In the genomic region with DNA sequence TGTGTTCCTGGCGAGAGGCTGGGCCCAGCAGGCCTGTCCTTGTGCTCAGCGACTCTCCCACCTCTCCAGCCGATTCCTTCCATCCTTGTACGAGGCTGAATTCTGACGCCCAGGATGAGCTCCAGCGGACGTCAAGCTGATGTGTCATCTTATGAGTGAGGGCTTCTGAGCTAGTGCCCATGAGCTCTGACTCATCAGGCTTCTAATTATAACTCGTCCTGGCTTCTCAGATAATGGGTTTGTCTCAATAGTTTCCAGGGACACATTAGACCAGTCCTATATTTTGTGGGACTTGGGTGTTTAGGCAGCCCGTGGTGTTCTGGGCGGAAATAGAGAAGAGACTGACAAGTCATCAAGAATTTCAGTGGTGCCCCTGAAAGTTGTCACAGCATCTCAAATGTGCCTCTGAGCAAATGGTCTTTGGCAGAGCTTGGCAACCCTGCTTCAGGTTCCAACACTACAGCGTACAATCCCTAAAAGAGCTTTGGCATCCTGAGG, we compare ENCODE assay signal across 10 cellular contexts.
DNase-seq lines count a peak whose midpoint lies in the region; ATAC-seq and TF ChIP-seq lines count a peak whose summit lies in the region.
"Had no signal": no experiment of that assay in that cellular context is flagged by ENCODE, and none has a peak within 500 bp of the region (broad histone marks: within the 10 kb centered on the region; RNA-seq: fewer than 3 reads in every experiment).

No MANE protein-coding gene starts in this region.

- no peaks in the 10 kb centered on the region for H3K9me3 ChIP-seq in SK-N-SH
- H3K9me3 ChIP-seq: neutrophil had no signal

- no peak for DNase-seq in activated CD4-positive, CD25-positive, alpha-beta regulatory T cell treated with anti-CD3 and anti-CD28 coated beads, Interleukin-2, amount 50 U/mL, for 72 hours
- DNase-seq in SK-N-SH (no peak), dermis blood vessel endothelial cell (peak; percentile 78), occipital lobe (lab: John Stamatoyannopoulos, UW) (peak; percentile 6), GM13977 (ENCODE audit: low spot score) (no peak)

- peak overlapping the region; percentile 71; the same call in 1 of the 2 replicates for H3K9ac ChIP-seq in SK-N-SH

- no peaks in the 10 kb centered on the region for H3K79me2 ChIP-seq in SK-N-SH (ENCODE audit: insufficient read depth)

- H3K36me3 ChIP-seq in SK-N-SH (replicated peaks in 1 of 2; ENCODE audit: control insufficient read depth in 1 of 2, insufficient read depth in 2 of 2, low read length in 1 of 2): no peaks in the 10 kb centered on the region
- H3K36me3 ChIP-seq: neutrophil had no signal

- peaks cover 31% of the 10 kb centered on the region for H3F3A ChIP-seq in SK-N-SH (replicated peaks; ENCODE audit: insufficient read depth)

- no peaks in the 10 kb centered on the region for H4K20me1 ChIP-seq in SK-N-SH (ENCODE audit: insufficient read depth)

- peaks cover 0 to 25% of the 10 kb centered on the region in 2 experiments; a peak in 3 of 4 replicates for H3K4me1 ChIP-seq in SK-N-SH (ENCODE audit: control insufficient read depth in 1 of 2, insufficient read depth in 2 of 2, low read depth in 1 of 2, low read length in 1 of 2)

- no peaks in the 10 kb centered on the region for H3K27me3 ChIP-seq in SK-N-SH (ENCODE audit: insufficient read depth)
- H3K27me3 ChIP-seq: neutrophil had no signal

- H3K27ac ChIP-seq in SK-N-SH (ENCODE audit: low read depth in 2 of 2, low read length in 1 of 2): peak overlapping the region in 1 of 2 experiments; percentile 93; a peak in 2 of 4 replicates
- H3K27ac ChIP-seq: C4-2B, neutrophil had no signal

- 0 out of 2 replicates have a peak overlapping the region, but pooled peaks have one; percentile 73 for H2AFZ ChIP-seq in SK-N-SH (ENCODE audit: low read depth)

- TF ChIP-seq RAD21 in SK-N-SH (IDR thresholded peaks at IDR 0.05; ENCODE audit: low read length): no peak

- H3K9me2 ChIP-seq in SK-N-SH: no peaks in the 10 kb centered on the region

- in situ Hi-C loops in GM13977 (cut with MboI; ENCODE audit: low pct_unique_long_range_greater_than_20kb, low sequenced_read_pairs, unreplicated experiment): no loop called here

- CTCF ChIA-PET in SK-N-SH (lab: Yijun Ruan, JAX): no interaction called here

- ATAC-seq in activated CD4-positive, CD25-positive, alpha-beta regulatory T cell treated with anti-CD3 and anti-CD28 coated beads, Interleukin-2, amount 50 U/mL, for 24 hours: peak; percentile 89 to 90
- ATAC-seq in GM19023 (IDR thresholded peaks at IDR 0.05; ENCODE audit: unreplicated experiment) (no peak), HG03095 (IDR thresholded peaks at IDR 0.05; ENCODE audit: unreplicated experiment) (no peak)

- TF ChIP-seq CTCF in SK-N-SH (IDR thresholded peaks at IDR 0.05) (no peak), GM13977 (IDR thresholded peaks at IDR 0.05; ENCODE audit: extremely low read depth, insufficient read depth, missing control alignments) (no peak)

- H3K4me3 ChIP-seq in SK-N-SH (ENCODE audit: low read depth in 2 of 2, low read length in 1 of 2): no peak overlapping the region

- peak in 1 of 2 experiments; percentile 79; a peak in 1 of 4 replicates for TF ChIP-seq EP300 in SK-N-SH (IDR thresholded peaks at IDR 0.05; ENCODE audit: borderline replicate concordance in 1 of 2, low read depth in 1 of 2, low read length in 1 of 2)

- WGBS in SK-N-SH (ENCODE audit: low lambda C conversion rate): 29% methylated on average over 10 of the region's 11 CpGs

- H3K4me2 ChIP-seq in SK-N-SH: peak overlapping the region; percentile 53

- POLR2A ChIA-PET in SK-N-SH (lab: Yijun Ruan, JAX): no interaction called here

TF ChIP-seq in SK-N-SH, 30 proteins besides CTCF, POLR2A, EP300 and RAD21 (continues in another document):
- TF ChIP-seq, protein P1, sequence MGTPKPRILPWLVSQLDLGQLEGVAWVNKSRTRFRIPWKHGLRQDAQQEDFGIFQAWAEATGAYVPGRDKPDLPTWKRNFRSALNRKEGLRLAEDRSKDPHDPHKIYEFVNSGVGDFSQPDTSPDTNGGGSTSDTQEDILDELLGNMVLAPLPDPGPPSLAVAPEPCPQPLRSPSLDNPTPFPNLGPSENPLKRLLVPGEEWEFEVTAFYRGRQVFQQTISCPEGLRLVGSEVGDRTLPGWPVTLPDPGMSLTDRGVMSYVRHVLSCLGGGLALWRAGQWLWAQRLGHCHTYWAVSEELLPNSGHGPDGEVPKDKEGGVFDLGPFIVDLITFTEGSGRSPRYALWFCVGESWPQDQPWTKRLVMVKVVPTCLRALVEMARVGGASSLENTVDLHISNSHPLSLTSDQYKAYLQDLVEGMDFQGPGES (IDR thresholded peaks at IDR 0.05; ENCODE audit: low read depth, low read length): no peak
- TF ChIP-seq, protein P2, sequence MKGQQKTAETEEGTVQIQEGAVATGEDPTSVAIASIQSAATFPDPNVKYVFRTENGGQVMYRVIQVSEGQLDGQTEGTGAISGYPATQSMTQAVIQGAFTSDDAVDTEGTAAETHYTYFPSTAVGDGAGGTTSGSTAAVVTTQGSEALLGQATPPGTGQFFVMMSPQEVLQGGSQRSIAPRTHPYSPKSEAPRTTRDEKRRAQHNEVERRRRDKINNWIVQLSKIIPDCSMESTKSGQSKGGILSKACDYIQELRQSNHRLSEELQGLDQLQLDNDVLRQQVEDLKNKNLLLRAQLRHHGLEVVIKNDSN (IDR thresholded peaks at IDR 0.05; ENCODE audit: borderline replicate concordance, low read depth): no peak
- TF ChIP-seq YY1 (IDR thresholded peaks at IDR 0.05; ENCODE audit: low read depth): no peak
- peak; percentile 94 for TF ChIP-seq JUND (IDR thresholded peaks at IDR 0.05)
- TF ChIP-seq RCOR1 (IDR thresholded peaks at IDR 0.05; ENCODE audit: low read length): no peak
- TF ChIP-seq FOSL2 (IDR thresholded peaks at IDR 0.05; ENCODE audit: borderline replicate concordance, low read depth): peak; percentile 96
- TF ChIP-seq, protein P3, sequence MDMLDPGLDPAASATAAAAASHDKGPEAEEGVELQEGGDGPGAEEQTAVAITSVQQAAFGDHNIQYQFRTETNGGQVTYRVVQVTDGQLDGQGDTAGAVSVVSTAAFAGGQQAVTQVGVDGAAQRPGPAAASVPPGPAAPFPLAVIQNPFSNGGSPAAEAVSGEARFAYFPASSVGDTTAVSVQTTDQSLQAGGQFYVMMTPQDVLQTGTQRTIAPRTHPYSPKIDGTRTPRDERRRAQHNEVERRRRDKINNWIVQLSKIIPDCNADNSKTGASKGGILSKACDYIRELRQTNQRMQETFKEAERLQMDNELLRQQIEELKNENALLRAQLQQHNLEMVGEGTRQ (IDR thresholded peaks at IDR 0.05; ENCODE audit: borderline replicate concordance, low read depth, low read length): no peak
- peak; percentile 46; the same call in 1 of the 2 replicates for TF ChIP-seq SIN3A (IDR thresholded peaks at IDR 0.05; ENCODE audit: borderline replicate concordance, low read depth, low read length)
- no peak for TF ChIP-seq ELF1 (IDR thresholded peaks at IDR 0.05)
- no peak for TF ChIP-seq GABPA (IDR thresholded peaks at IDR 0.05; ENCODE audit: low read depth)
- TF ChIP-seq FOXJ3 (CRISPR knock-in tag; IDR thresholded peaks at IDR 0.05): no peak
- TF ChIP-seq TEAD4 (IDR thresholded peaks at IDR 0.05; ENCODE audit: borderline replicate concordance, insufficient read depth): peak; percentile 65; the same call in 1 of the 2 replicates
- peak; percentile 35; the same call in 1 of the 2 replicates for TF ChIP-seq POLR2AphosphoS5 (IDR thresholded peaks at IDR 0.05; ENCODE audit: low read depth, low read length)
- TF ChIP-seq TAF1 (IDR thresholded peaks at IDR 0.05; ENCODE audit: borderline replicate concordance, low read depth, low read length): no peak
- TF ChIP-seq RXRA (IDR thresholded peaks at IDR 0.05; ENCODE audit: borderline replicate concordance, low read depth): no peak; the same call in 1 of the 2 replicates
- no peak for TF ChIP-seq NRF1 (IDR thresholded peaks at IDR 0.05; ENCODE audit: low read depth, low read length)
- TF ChIP-seq NFIC (IDR thresholded peaks at IDR 0.05; ENCODE audit: borderline replicate concordance): peak; percentile 78
- no peak for TF ChIP-seq ZBTB33 (IDR thresholded peaks at IDR 0.05; ENCODE audit: borderline replicate concordance, low read depth)
- TF ChIP-seq TCF12 (IDR thresholded peaks at IDR 0.05): peak; percentile 85
- no peak for TF ChIP-seq CHD2 (IDR thresholded peaks at IDR 0.05; ENCODE audit: low read length, partially characterized antibody)
- TF ChIP-seq SMC3 (IDR thresholded peaks at IDR 0.05; ENCODE audit: low read depth, low read length): no peak
- TF ChIP-seq, protein P4, sequence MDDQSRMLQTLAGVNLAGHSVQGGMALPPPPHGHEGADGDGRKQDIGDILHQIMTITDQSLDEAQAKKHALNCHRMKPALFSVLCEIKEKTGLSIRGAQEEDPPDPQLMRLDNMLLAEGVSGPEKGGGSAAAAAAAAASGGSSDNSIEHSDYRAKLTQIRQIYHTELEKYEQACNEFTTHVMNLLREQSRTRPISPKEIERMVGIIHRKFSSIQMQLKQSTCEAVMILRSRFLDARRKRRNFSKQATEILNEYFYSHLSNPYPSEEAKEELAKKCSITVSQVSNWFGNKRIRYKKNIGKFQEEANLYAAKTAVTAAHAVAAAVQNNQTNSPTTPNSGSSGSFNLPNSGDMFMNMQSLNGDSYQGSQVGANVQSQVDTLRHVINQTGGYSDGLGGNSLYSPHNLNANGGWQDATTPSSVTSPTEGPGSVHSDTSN (IDR thresholded peaks at IDR 0.05): peak; percentile 97
- TF ChIP-seq MEF2A (IDR thresholded peaks at IDR 0.05; ENCODE audit: borderline replicate concordance, low read depth): peak; percentile 96
- TF ChIP-seq, protein P5, sequence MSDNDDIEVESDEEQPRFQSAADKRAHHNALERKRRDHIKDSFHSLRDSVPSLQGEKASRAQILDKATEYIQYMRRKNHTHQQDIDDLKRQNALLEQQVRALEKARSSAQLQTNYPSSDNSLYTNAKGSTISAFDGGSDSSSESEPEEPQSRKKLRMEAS (IDR thresholded peaks at IDR 0.05; ENCODE audit: low read depth): no peak

Comparison
In these comparisons a context has a peak if more than half of its experiments do, and no peak if none do; other contexts are left out.
1. ATAC-seq: peak in activated CD4-positive, CD25-positive, alpha-beta regulatory T cell treated with anti-CD3 and anti-CD28 coated beads, Interleukin-2, amount 50 U/mL, for 24 hours (2 of 2); none in GM19023 (single experiment) and HG03095 (single experiment).
2. DNase-seq: peak in dermis blood vessel endothelial cell (single experiment) and occipital lobe (single experiment); none in activated CD4-positive, CD25-positive, alpha-beta regulatory T cell treated with anti-CD3 and anti-CD28 coated beads, Interleukin-2, amount 50 U/mL, for 72 hours (single experiment), SK-N-SH (single experiment) and GM13977 (single experiment).